In genomic region chr18:8839285-8839684, GRCh38 we compare ENCODE assay signal across 20 cellular contexts.
A peak's percentile ranks its signal among the peaks of the same experiment; 100 is the strongest.
DNase-seq lines count a peak whose midpoint lies in the region; ATAC-seq, FAIRE-seq and TF ChIP-seq lines count a peak whose summit lies in the region.
"Had no signal": no experiment of that assay in that cellular context is flagged by ENCODE, and none has a peak within 500 bp of the region (broad histone marks: within the 10 kb centered on the region; RNA-seq: fewer than 3 reads in every experiment).

No MANE protein-coding gene starts in this region.

- H3K27me3 ChIP-seq in right atrium auricular region (no peaks in the 10 kb centered on the region), astrocyte (ENCODE audit: insufficient read depth, low read length) (no peaks in the 10 kb centered on the region), left ventricle myocardium inferior (ENCODE audit: low read depth) (no peaks in the 10 kb centered on the region)
- H3K27me3 ChIP-seq: SJSA1, transverse colon had no signal

- peaks cover 0 to 8% of the 10 kb centered on the region in 2 donors for H3K9me3 ChIP-seq in right atrium auricular region
- no peaks in the 10 kb centered on the region for H3K9me3 ChIP-seq in astrocyte (ENCODE audit: insufficient read depth, low read depth, low read length)
- peaks cover 22% of the 10 kb centered on the region for H3K9me3 ChIP-seq in left ventricle myocardium inferior (replicated peaks)
- H3K9me3 ChIP-seq: SJSA1, transverse colon had no signal

- no peak for FAIRE-seq in astrocyte (lab: Jason Lieb, UNC)
- FAIRE-seq: A204.1, GM19239 had no signal

- H3K4me1 ChIP-seq in right atrium auricular region (peaks cover 0 to 16% of the 10 kb centered on the region in 2 donors), astrocyte (ENCODE audit: insufficient read depth, low read length) (peaks cover 9% of the 10 kb centered on the region), left ventricle myocardium inferior (peaks cover 9% of the 10 kb centered on the region)

- H3K27ac ChIP-seq in right atrium auricular region (no peak overlapping the region), astrocyte (ENCODE audit: low read depth, low read length) (no peak overlapping the region), left ventricle myocardium inferior (replicated peaks) (no peak overlapping the region)
- H3K27ac ChIP-seq: coronary artery, SJSA1 had no signal

- no peak overlapping the region for H3K4me3 ChIP-seq in right atrium auricular region
- no peak overlapping the region for H3K4me3 ChIP-seq in astrocyte (ENCODE audit: insufficient read depth, low read depth, low read length)
- no peak overlapping the region for H3K4me3 ChIP-seq in left ventricle myocardium inferior
- H3K4me3 ChIP-seq: coronary artery, SJSA1, transverse colon had no signal

- intact Hi-C loops in Right ventricle myocardium superior (cut with DNase I) = no loop called here
- intact Hi-C loops in left ventricle myocardium inferior (cut with micrococcal nuclease) = no loop called here

- H3K9me3 Mint-ChIP-seq in astrocyte (ENCODE audit: unreplicated experiment) = peaks cover 7% of the 10 kb centered on the region

- peaks cover 9% of the 10 kb centered on the region for H3K4me1 Mint-ChIP-seq in astrocyte (ENCODE audit: low read depth, unreplicated experiment)
- H3K4me1 Mint-ChIP-seq: CD4-positive, alpha-beta memory T cell; memory B cell; stimulated activated memory B cell treated with anti-CD40 and anti-IgM and Interleukin-4, amounts not matched to agents 10 μg/mL and 1 μg/mL and 100 μg/mL, for 72 hours had no signal

- H3K4me2 ChIP-seq in astrocyte (ENCODE audit: low read length) = no peak overlapping the region

- DNase-seq in Right ventricle myocardium superior = peak; percentile 72
- DNase-seq in right atrium auricular region (ENCODE audit: low spot score) = no peak
- peak; percentile 69 for DNase-seq in astrocyte (ENCODE audit: low read depth)
- peak; percentile 33 for DNase-seq in left ventricle myocardium inferior
- no peak for DNase-seq in SW 1271 (lab: John Stamatoyannopoulos, UW)
- no peak for DNase-seq in stimulated activated naive CD4-positive, alpha-beta T cell (lab: John Stamatoyannopoulos, UW)
- DNase-seq in pons (ENCODE audit: low spot score) = no peak
- no peak for DNase-seq in NCI-H2227 (lab: John Stamatoyannopoulos, UW; ENCODE audit: unreplicated experiment)
- DNase-seq: CD4-positive, alpha-beta memory T cell; Kasumi-1; NCI-H524 treated with DMSO at 0.1 percent for 48 hours; nephron progenitor cell; transverse colon had no signal

- H3K9ac ChIP-seq in astrocyte (ENCODE audit: low read length) = no peak overlapping the region

- H3K36me3 Mint-ChIP-seq in astrocyte (ENCODE audit: low read depth, unreplicated experiment) = no peaks in the 10 kb centered on the region

- H3K27me3 Mint-ChIP-seq in astrocyte (ENCODE audit: low read depth, unreplicated experiment) = peaks cover 2% of the 10 kb centered on the region

- ATAC-seq in Right ventricle myocardium superior (ENCODE audit: poor library complexity) = peak; percentile 86
- ATAC-seq: HCT116; stimulated activated memory B cell treated with anti-CD40 and anti-IgM and Interleukin-4, amounts not matched to agents 10 μg/mL and 1 μg/mL and 100 μg/mL, for 72 hours had no signal

- no peak overlapping the region for H2AFZ ChIP-seq in astrocyte (ENCODE audit: low read depth, low read length)

- H3K27ac Mint-ChIP-seq in astrocyte (ENCODE audit: unreplicated experiment) = no peak overlapping the region
- H3K27ac Mint-ChIP-seq: CD4-positive, alpha-beta memory T cell; memory B cell; nephron progenitor cell; stimulated activated memory B cell treated with anti-CD40 and anti-IgM and Interleukin-4, amounts not matched to agents 10 μg/mL and 1 μg/mL and 100 μg/mL, for 72 hours had no signal

- no peaks in the 10 kb centered on the region for H3K36me3 ChIP-seq in right atrium auricular region
- H3K36me3 ChIP-seq in astrocyte (ENCODE audit: insufficient read depth, low read length) = no peaks in the 10 kb centered on the region
- H3K36me3 ChIP-seq in left ventricle myocardium inferior = no peaks in the 10 kb centered on the region
- H3K36me3 ChIP-seq: SJSA1, transverse colon had no signal

- H4K20me1 ChIP-seq in astrocyte (ENCODE audit: insufficient read depth, low read length) = no peaks in the 10 kb centered on the region

- no peak overlapping the region for H3K4me3 Mint-ChIP-seq in astrocyte (ENCODE audit: unreplicated experiment)
- H3K4me3 Mint-ChIP-seq: CD4-positive, alpha-beta memory T cell; memory B cell; nephron progenitor cell; stimulated activated memory B cell treated with anti-CD40 and anti-IgM and Interleukin-4, amounts not matched to agents 10 μg/mL and 1 μg/mL and 100 μg/mL, for 72 hours had no signal

- TF ChIP-seq CTCF in right atrium auricular region (IDR thresholded peaks at IDR 0.05) = no peak
- no peak for TF ChIP-seq CTCF in astrocyte (IDR thresholded peaks at IDR 0.05; ENCODE audit: insufficient read depth, low read depth, low read length)
- no peak for TF ChIP-seq CTCF in left ventricle myocardium inferior (IDR thresholded peaks at IDR 0.05; ENCODE audit: borderline replicate concordance)

- H3K79me2 ChIP-seq in astrocyte (ENCODE audit: insufficient read depth, low read length) = no peaks in the 10 kb centered on the region

Comparison
In these comparisons a context has a peak if more than half of its experiments do, and no peak if none do; other contexts are left out.
1. DNase-seq: peak in Right ventricle myocardium superior (single experiment), astrocyte (single experiment) and left ventricle myocardium inferior (single experiment); none in right atrium auricular region (single experiment), SW 1271 (0 of 2), stimulated activated naive CD4-positive, alpha-beta T cell (0 of 6), pons (single experiment) and NCI-H2227 (single experiment).